Comparison of ENCODE assay signal across 8 cellular contexts in the genomic region with DNA sequence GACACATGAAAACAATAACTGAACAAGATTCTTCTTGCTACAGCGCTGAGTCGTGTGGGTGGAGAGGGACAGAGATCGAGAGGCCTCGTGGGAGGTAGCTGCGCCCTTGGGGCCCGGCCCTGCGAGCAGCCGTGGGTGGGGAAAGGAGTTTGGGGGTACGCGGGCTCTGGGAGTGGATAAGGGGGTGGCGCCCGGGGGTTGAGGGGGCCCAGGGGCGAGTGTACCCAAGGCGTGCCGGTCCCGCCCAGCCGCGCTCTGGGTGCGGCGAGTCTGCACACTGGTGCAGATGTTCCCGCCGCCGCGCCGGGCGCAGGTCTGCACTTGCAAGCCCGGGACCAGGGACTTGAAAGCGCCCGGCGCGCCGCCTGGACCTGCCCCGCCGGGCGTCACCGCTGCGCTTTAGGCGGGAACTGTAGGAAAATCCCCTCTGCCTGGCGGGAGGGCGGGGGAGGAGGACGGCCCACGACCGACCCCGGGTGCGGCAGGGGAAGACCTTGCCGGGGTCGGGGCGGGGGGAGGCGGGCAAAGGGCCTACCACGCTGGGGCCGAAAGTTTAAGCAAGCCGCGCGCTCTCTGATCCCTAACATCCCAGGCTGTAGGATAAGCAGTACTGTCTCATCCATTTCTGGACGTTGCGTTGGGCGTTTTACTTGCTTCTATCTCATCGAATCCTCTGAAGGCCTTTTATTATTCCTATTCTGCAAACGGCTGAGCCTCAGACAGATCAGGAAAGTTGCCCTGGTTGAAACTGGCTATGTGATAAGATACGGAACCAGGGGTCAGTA.
DNase-seq lines count a peak whose midpoint lies in the region; ATAC-seq and TF ChIP-seq lines count a peak whose summit lies in the region.

No MANE protein-coding gene starts in this region.

- peak overlapping the region; percentile 20 for H3K4me3 ChIP-seq in astrocyte of the cerebellum (ENCODE audit: low read depth, low read length)

- TF ChIP-seq CTCF in astrocyte of the cerebellum (IDR thresholded peaks at IDR 0.05; ENCODE audit: low read depth, low read length, missing control alignments), result no peak

- DNase-seq in ELR (ENCODE audit: low read depth) (peak; percentile 62), NCI-H2171 (lab: John Stamatoyannopoulos, UW) (peak; percentile 94), astrocyte of the cerebellum (ENCODE audit: low read depth) (no peak), iPS-NIHi7 (ENCODE audit: extremely low spot score) (peak; percentile 65), midbrain (lab: John Stamatoyannopoulos, UW) (no peak)
- DNase-seq in stimulated activated CD4-positive, alpha-beta T cell treated with anti-CD3 and anti-CD28 coated beads, Interleukin-2, amount 100 ng/mL, for 48 hours, result peak; percentile 23 to 30

- in situ Hi-C loops in astrocyte of the cerebellum (cut with HindIII; ENCODE audit: low sequenced_read_pairs), result no loop called here

- ATAC-seq in GM21619 (IDR thresholded peaks at IDR 0.05; ENCODE audit: unreplicated experiment) (no peak), GM21367 (IDR thresholded peaks at IDR 0.05; ENCODE audit: unreplicated experiment) (no peak)

Comparison
In these comparisons a context has a peak if more than half of its experiments do, and no peak if none do; other contexts are left out.
1. DNase-seq: peak in ELR (single experiment), NCI-H2171 (single experiment), iPS-NIHi7 (single experiment) and stimulated activated CD4-positive, alpha-beta T cell treated with anti-CD3 and anti-CD28 coated beads, Interleukin-2, amount 100 ng/mL, for 48 hours (2 of 2); none in astrocyte of the cerebellum (single experiment) and midbrain (single experiment).